Comparison of ENCODE assay signal across 27 cellular contexts in the genomic region with DNA sequence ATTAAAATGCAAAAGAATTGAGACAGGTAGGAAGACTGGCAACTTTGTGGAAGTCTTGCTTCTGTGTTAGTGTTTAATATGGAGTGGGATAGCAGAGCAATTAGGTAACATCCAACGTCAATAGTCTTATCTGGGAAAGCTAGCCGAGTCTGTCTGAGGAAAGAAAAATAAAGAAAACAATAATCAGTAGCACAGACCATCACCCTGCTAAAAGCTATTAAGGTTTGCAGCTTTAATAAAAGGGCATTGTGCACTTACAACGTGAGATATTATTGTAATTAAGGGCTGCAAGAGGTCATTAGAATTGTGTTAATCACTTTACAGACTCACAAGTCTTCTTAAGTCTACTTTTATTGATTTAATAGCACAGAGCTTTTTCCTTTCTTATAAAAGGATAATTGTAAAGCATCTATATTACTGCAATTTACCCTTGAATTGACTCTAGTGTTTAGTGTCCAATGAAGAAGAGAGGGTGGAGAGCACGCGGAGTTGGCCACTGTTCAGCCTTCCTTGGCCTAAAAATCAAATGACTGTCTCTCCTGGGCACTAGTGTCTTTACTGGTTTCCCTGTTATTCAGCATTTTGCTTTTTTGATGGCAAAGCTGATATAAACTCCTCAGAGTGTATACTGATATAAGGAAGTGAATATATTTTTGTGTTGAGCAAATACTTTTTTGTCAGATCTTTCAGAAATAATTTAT. TPM values are rescaled to one million over a fixed set of nuclear protein-coding genes. Genes with fewer than 3 reads are reported as not detected.
A peak's percentile ranks its signal among the peaks of the same experiment; 100 is the strongest.
DNase-seq lines count a peak whose midpoint lies in the region; ATAC-seq and TF ChIP-seq lines count a peak whose summit lies in the region.
"Had no signal": no experiment of that assay in that cellular context is flagged by ENCODE, and none has a peak within 500 bp of the region (broad histone marks: within the 10 kb centered on the region; RNA-seq: fewer than 3 reads in every experiment).

No MANE protein-coding gene starts in this region.

- H3K27me3 ChIP-seq in PC-3 (ENCODE audit: low read length): no peaks in the 10 kb centered on the region
- peaks cover 0 to 29% (median 0%) of the 10 kb centered on the region in 4 donors for H3K27me3 ChIP-seq in esophagus squamous epithelium
- H3K27me3 ChIP-seq: ovary, right atrium auricular region had no signal

- peak overlapping the region; percentile 82 for H3K4me3 Mint-ChIP-seq in neural crest cell
- H3K4me3 Mint-ChIP-seq: activated CD8-positive, alpha-beta T cell treated with anti-CD3 and anti-CD28 coated beads, Interleukin-2, amount 10 ng/mL, durations not matched to agents 7 days and 5 days; memory B cell had no signal

- DNase-seq in NCI-H146 treated with DMSO at 0.1 percent for 48 hours (lab: John Stamatoyannopoulos, UW; ENCODE audit: unreplicated experiment) (peak; percentile 81), PC-3 (no peak), neural crest cell (ENCODE audit: low read depth, low spot score) (no peak), esophagus squamous epithelium (lab: John Stamatoyannopoulos, UW) (no peak), lower leg skin (ENCODE audit: low spot score in 2 of 2) (no peak)
- DNase-seq: activated CD8-positive, alpha-beta T cell treated with anti-CD3 and anti-CD28 coated beads, Interleukin-2, amount 10 ng/mL, durations not matched to agents 7 days and 5 days; activated effector memory CD4-positive, alpha-beta T cell treated with anti-CD3 and anti-CD28 coated beads, Interleukin-2, amount 50 U/mL, for 16 hours; activated T-cell treated with anti-CD3 and anti-CD28 coated beads for 4 hours; effector CD8-positive, alpha-beta T cell; EL; heart left ventricle; left colon; ovary; stimulated activated CD4-positive, alpha-beta T cell treated with anti-CD3 and anti-CD28 coated beads, Interleukin-4, amount 100 ng/mL, for 24 hours; stimulated activated naive CD4-positive, alpha-beta T cell had no signal

- H3K27ac ChIP-seq in HEK293 (ENCODE audit: extremely low read depth, low read depth, low read length): peak overlapping the region; percentile 74
- no peak overlapping the region for H3K27ac ChIP-seq in PC-3 (ENCODE audit: low read length)
- no peak overlapping the region for H3K27ac ChIP-seq in esophagus squamous epithelium
- H3K27ac ChIP-seq: C4-2B, heart left ventricle, HL-60, ovary, right atrium auricular region had no signal

- peaks cover 36% of the 10 kb centered on the region for H3K4me1 Mint-ChIP-seq in neural crest cell
- H3K4me1 Mint-ChIP-seq: memory B cell had no signal

- no peak for TF ChIP-seq POLR2A in esophagus squamous epithelium (IDR thresholded peaks at IDR 0.05)
- no peak for TF ChIP-seq POLR2A in lower leg skin (IDR thresholded peaks at IDR 0.05)

- H3K4me2 ChIP-seq in PC-3 (ENCODE audit: low read length): peak overlapping the region; percentile 98

- no peak overlapping the region for H3K27ac Mint-ChIP-seq in neural crest cell (ENCODE audit: unreplicated experiment)
- H3K27ac Mint-ChIP-seq: activated CD8-positive, alpha-beta T cell treated with anti-CD3 and anti-CD28 coated beads, Interleukin-2, amount 10 ng/mL, durations not matched to agents 7 days and 5 days; memory B cell had no signal

- no peak overlapping the region for H2AFZ ChIP-seq in PC-3 (ENCODE audit: low read length)

- POLR2A ChIA-PET in HEK293 (lab: Yijun Ruan, JAX): interaction anchor here (1.1 to 1.9 kb wide), 2 partner anchors 11 to 15 kb away, joined by 4 to 5 read pairs; no protein-coding TSS in a partner anchor
- POLR2A ChIA-PET in PC-3 (lab: Charles Lee; ENCODE audit: unreplicated experiment): no interaction called here

- H3K36me3 ChIP-seq in HEK293 (ENCODE audit: control insufficient read depth in 2 of 2, insufficient read depth in 1 of 2, low read length in 2 of 2): no peaks in the 10 kb centered on the region
- no peaks in the 10 kb centered on the region for H3K36me3 ChIP-seq in PC-3 (ENCODE audit: low read depth, low read length)
- no peaks in the 10 kb centered on the region for H3K36me3 ChIP-seq in esophagus squamous epithelium
- H3K36me3 ChIP-seq: heart left ventricle, ovary, right atrium auricular region had no signal

- H3K79me2 ChIP-seq in PC-3 (ENCODE audit: low read length): peaks cover 50% of the 10 kb centered on the region

- peaks cover 40% of the 10 kb centered on the region for H3K4me1 ChIP-seq in HEK293 (ENCODE audit: control insufficient read depth, insufficient read depth, low read length)
- peaks cover 52% of the 10 kb centered on the region for H3K4me1 ChIP-seq in PC-3 (ENCODE audit: insufficient read depth, low read length)
- H3K4me1 ChIP-seq in esophagus squamous epithelium: peaks cover 0 to 13% (median 4%) of the 10 kb centered on the region in 3 donors

- H3F3A ChIP-seq in PC-3 (ENCODE audit: low read length, unreplicated experiment): no peaks in the 10 kb centered on the region

- H3K9ac ChIP-seq in PC-3 (ENCODE audit: low read length): no peak overlapping the region

- H3K9me3 ChIP-seq in HEK293 (ENCODE audit: control insufficient read depth, insufficient read depth, low read depth, low read length) (no peaks in the 10 kb centered on the region), PC-3 (ENCODE audit: low read length) (no peaks in the 10 kb centered on the region), esophagus squamous epithelium (no peaks in the 10 kb centered on the region)
- H3K9me3 ChIP-seq: heart left ventricle, ovary, right atrium auricular region had no signal

- H3K4me3 ChIP-seq in HEK293 (ENCODE audit: low read depth, low read length) (no peak overlapping the region), PC-3 (ENCODE audit: low read length) (peak overlapping the region; percentile 89), esophagus squamous epithelium (no peak overlapping the region), lower leg skin (ENCODE audit: low read depth, poor library complexity, severe bottlenecking) (no peak overlapping the region)
- H3K4me3 ChIP-seq: heart left ventricle, ovary, right atrium auricular region had no signal

- BruUV-seq in PC-3 (replicated peaks; lab: Mats Ljungman, UMichigan): no TSS peak

- no peak for TF ChIP-seq CTCF in HEK293 (tag by site-specific recombination; IDR thresholded peaks at IDR 0.05)
- no peak for TF ChIP-seq CTCF in PC-3 (conservative IDR thresholded peaks at IDR 0.05; ENCODE audit: low read depth, low read length)
- TF ChIP-seq CTCF in neural crest cell (conservative IDR thresholded peaks at IDR 0.05): no peak
- no peak for TF ChIP-seq CTCF in esophagus squamous epithelium (IDR thresholded peaks at IDR 0.05)
- no peak for TF ChIP-seq CTCF in lower leg skin (IDR thresholded peaks at IDR 0.05)

- no peaks in the 10 kb centered on the region for H4K20me1 ChIP-seq in PC-3 (ENCODE audit: low read length)

- intact Hi-C loops in PC-3 (cut with micrococcal nuclease): loop anchor here (1.0 to 5.0 kb wide), 3 partner anchors 27 to 535 kb away; no protein-coding TSS in a partner anchor
- intact Hi-C loops in esophagus squamous epithelium (cut with DNase I): no loop called here
- intact Hi-C loops in lower leg skin (cut with DNase I; ENCODE audit: low total_unique reads): no loop called here

- ATAC-seq in PC-3 (no peak), HG02981 (IDR thresholded peaks at IDR 0.05; ENCODE audit: unreplicated experiment) (no peak)
- ATAC-seq: activated CD4-positive, CD25-positive, alpha-beta regulatory T cell treated with anti-CD3 and anti-CD28 coated beads, Interleukin-2, amount 50 U/mL, for 24 hours; activated CD8-positive, alpha-beta T cell treated with anti-CD3 and anti-CD28 coated beads, Interleukin-2, amount 10 ng/mL, durations not matched to agents 7 days and 5 days; heart left ventricle; Right ventricle myocardium inferior had no signal

- WGBS in esophagus squamous epithelium, 2 donors: 53 to 57% methylated on average over 5 of the region's 5 CpGs
- 59 to 67% methylated on average over 5 of the region's 5 CpGs for WGBS in lower leg skin, 2 donors

- H3K36me3 Mint-ChIP-seq in neural crest cell (ENCODE audit: low read depth): no peaks in the 10 kb centered on the region
- H3K36me3 Mint-ChIP-seq: memory B cell had no signal

- no peaks in the 10 kb centered on the region for H3K9me2 ChIP-seq in PC-3 (replicated peaks; ENCODE audit: low read length)

- H3K27me3 Mint-ChIP-seq in neural crest cell (ENCODE audit: low read depth): peaks cover 38% of the 10 kb centered on the region

- CTCF ChIA-PET in HEK293 (lab: Yijun Ruan, JAX): interaction anchor here (0.7 to 3.0 kb wide), 21 partner anchors 11 to 392 kb away, joined by 3 to 19 read pairs (median 4); no protein-coding TSS in a partner anchor
- CTCF ChIA-PET in PC-3 (lab: Charles Lee): interaction anchor here (0.6 to 1.7 kb wide), 7 partner anchors 20 to 1632 kb away, joined by 3 to 9 read pairs (median 3); no protein-coding TSS in a partner anchor

- H3K9me3 Mint-ChIP-seq in neural crest cell: no peaks in the 10 kb centered on the region
- H3K9me3 Mint-ChIP-seq: memory B cell had no signal

RNA-seq across cellular contexts. Expression of a gene that starts 2.0 kb away (rescaled TPM):
- total RNA-seq in PC-3 (2014; rRNA removed) (6.1 and 7.3 TPM in 2 replicates), neural crest cell (6.3 and 7.3 TPM in 2 replicates), esophagus squamous epithelium (not detected), lower leg skin (under 1 TPM in 2 of 4 donors, not detected in 2; 0.13 to 0.15 TPM)
- total RNA-seq: activated CD8-positive, alpha-beta T cell treated with anti-CD3 and anti-CD28 coated beads, Interleukin-2, amount 10 ng/mL, durations not matched to agents 7 days and 5 days; Calu3; chondrocyte; epithelial cell of proximal tubule; fibroblast of villous mesenchyme; left colon; right atrium auricular region; Right ventricle myocardium inferior had no signal
